Comparison of ENCODE assay signal across 8 cellular contexts in the genomic region with DNA sequence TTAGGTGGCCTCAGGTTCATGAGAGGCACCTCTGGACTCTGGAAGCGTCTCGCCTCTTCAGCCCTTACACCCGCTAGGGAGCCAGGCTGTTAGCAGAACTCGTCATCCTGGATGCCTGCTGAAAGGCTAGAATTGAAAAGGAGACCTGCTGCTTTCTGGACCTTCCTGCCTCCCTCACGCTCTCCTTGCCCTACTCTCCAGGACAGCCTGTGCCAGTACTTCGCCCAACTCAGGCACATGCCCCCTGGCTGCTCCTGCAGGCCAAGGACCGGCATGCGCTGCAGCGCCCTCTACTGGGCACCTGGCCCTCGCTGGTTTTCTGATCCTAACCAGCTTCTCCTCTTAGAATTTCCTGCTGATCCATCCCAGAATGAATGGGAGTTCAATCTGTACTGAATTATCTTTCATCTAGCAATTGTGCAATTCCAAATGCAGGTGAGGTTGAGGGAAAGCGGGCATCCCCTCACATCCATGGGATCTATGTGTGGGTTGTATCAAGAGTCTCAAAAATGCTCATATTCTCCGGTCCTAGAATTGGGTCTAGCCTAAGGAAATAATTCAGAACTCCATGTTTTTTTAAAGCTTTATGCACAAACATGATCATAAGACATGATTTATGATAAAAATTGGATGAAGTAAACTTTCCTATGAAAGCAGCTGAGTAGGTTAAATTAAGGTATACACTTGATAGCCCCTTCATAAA.
DNase-seq lines count a peak whose midpoint lies in the region; ATAC-seq and TF ChIP-seq lines count a peak whose summit lies in the region.

No MANE protein-coding gene starts in this region.

- intact Hi-C loops in breast epithelium (cut with DNase I; ENCODE audit: low total_unique reads): no loop called here
- intact Hi-C loops in left colon (cut with DNase I, micrococcal nuclease): no loop called here

- H3K36me3 ChIP-seq in breast epithelium: no peaks in the 10 kb centered on the region

- peak; percentile 9 for DNase-seq in NCI-H146 treated with DMSO at 0.1 percent for 48 hours (lab: John Stamatoyannopoulos, UW; ENCODE audit: unreplicated experiment)
- DNase-seq in activated CD4-positive, CD25-positive, alpha-beta regulatory T cell (lab: John Stamatoyannopoulos, UW): peak; percentile 56 to 64 (median 60)
- peak; percentile 57 to 76 for DNase-seq in breast epithelium (ENCODE audit: low spot score in 2 of 2)
- DNase-seq in left colon: peak; percentile 65 to 82
- DNase-seq in stimulated activated CD4-positive, alpha-beta T cell treated with anti-CD3 and anti-CD28 coated beads, TNF-alpha, amount 100 ng/mL, for 1 hour (ENCODE audit: low read depth in 3 of 3, low spot score in 1 of 3): peak; percentile 28 to 72 (median 50)

- peak overlapping the region; percentile 27 to 57 for H3K27ac ChIP-seq in breast epithelium

- H3K4me1 ChIP-seq in breast epithelium: peaks cover 10 to 15% of the 10 kb centered on the region in 2 donors

- TF ChIP-seq CTCF in GM12874 (IDR thresholded peaks at IDR 0.05; ENCODE audit: insufficient read depth, low read depth, low read length) (peak; percentile 98), breast epithelium (IDR thresholded peaks at IDR 0.05) (peak; percentile 72 to 81 (median 80))

- H3K4me3 ChIP-seq in breast epithelium: no peak overlapping the region

- TF ChIP-seq POLR2A in breast epithelium (IDR thresholded peaks at IDR 0.05): no peak

- ATAC-seq in left colon (peak; percentile 69), GM18873 (IDR thresholded peaks at IDR 0.05; ENCODE audit: low FRiP score, unreplicated experiment) (no peak), GM19035 (IDR thresholded peaks at IDR 0.05; ENCODE audit: unreplicated experiment) (no peak)

- no peaks in the 10 kb centered on the region for H3K27me3 ChIP-seq in breast epithelium

- no peaks in the 10 kb centered on the region for H3K9me3 ChIP-seq in breast epithelium

Comparison
In these comparisons a context has a peak if more than half of its experiments do, and no peak if none do; other contexts are left out.
1. DNase-seq: peak in every context shown above with its lines; median percentile 74 in left colon; 66 in breast epithelium; 60 in activated CD4-positive, CD25-positive, alpha-beta regulatory T cell; 50 in stimulated activated CD4-positive, alpha-beta T cell treated with anti-CD3 and anti-CD28 coated beads, TNF-alpha, amount 100 ng/mL, for 1 hour; 9 in NCI-H146 treated with DMSO at 0.1 percent for 48 hours.